Comparison of ENCODE assay signal across 1 cellular context in genomic region chr2:15313657-15314056, GRCh38.
TF ChIP-seq lines count a peak whose summit lies in the region.

No MANE protein-coding gene starts in this region.

TF ChIP-seq in GM12878, 131 proteins besides CTCF, POLR2A, EP300 and RAD21 (continued from another document):
- TF ChIP-seq ZBTB11 (CRISPR knock-in tag; IDR thresholded peaks at IDR 0.05) (no peak), STAT3 (IDR thresholded peaks at IDR 0.05; ENCODE audit: low read depth, low read length) (no peak), FOXM1 (IDR thresholded peaks at IDR 0.05; ENCODE audit: low read depth, low read length) (no peak), EZH2 (IDR thresholded peaks at IDR 0.05; ENCODE audit: borderline replicate concordance, control insufficient read depth, low read depth, low read length) (no peak), ZBTB33 (IDR thresholded peaks at IDR 0.05) (no peak), NFIC (IDR thresholded peaks at IDR 0.05; ENCODE audit: low read depth, low read length) (peak; percentile 56; the same call in 1 of the 2 replicates), ZZZ3 (IDR thresholded peaks at IDR 0.05; ENCODE audit: control insufficient read depth, insufficient read length, low read depth) (no peak), SREBF1 (IDR thresholded peaks at IDR 0.05; ENCODE audit: low read length) (no peak), CHD4 (IDR thresholded peaks at IDR 0.05) (no peak), SMC3 (IDR thresholded peaks at IDR 0.05; ENCODE audit: borderline replicate concordance, low read length) (no peak), E2F4 (IDR thresholded peaks at IDR 0.05; ENCODE audit: low read depth, low read length) (no peak), CHD1 (IDR thresholded peaks at IDR 0.05; ENCODE audit: low read depth, low read length) (no peak)
TF ChIP-seq in GM12878: peak in this region for 12.
